Comparison of ENCODE assay signal across 2 cellular contexts in genomic region chr6:89022747-89023289, GRCh38.
A peak's percentile ranks its signal among the peaks of the same experiment; 100 is the strongest.
TF ChIP-seq lines count a peak whose summit lies in the region.

No MANE protein-coding gene starts in this region.

TF ChIP-seq in liver, 16 proteins besides CTCF, POLR2A, EP300 and RAD21:
- TF ChIP-seq ATF3 (IDR thresholded peaks at IDR 0.05) (peak; percentile 48), SP1 (IDR thresholded peaks at IDR 0.05) (peak; percentile 9), JUND (IDR thresholded peaks at IDR 0.05) (peak; percentile 49 to 73), ZBTB33 (IDR thresholded peaks at IDR 0.05) (no peak)

TF ChIP-seq in HepG2, 621 proteins besides CTCF, POLR2A, EP300 and RAD21:
- TF ChIP-seq SSRP1 (CRISPR knock-in tag; IDR thresholded peaks at IDR 0.05), result no peak
- TF ChIP-seq NRL (CRISPR knock-in tag; IDR thresholded peaks at IDR 0.05; ENCODE audit: borderline replicate concordance), result no peak
- no peak for TF ChIP-seq SIX1 (CRISPR knock-in tag; IDR thresholded peaks at IDR 0.05; ENCODE audit: borderline replicate concordance)
- no peak for TF ChIP-seq ZNF234 (CRISPR knock-in tag; conservative IDR thresholded peaks at IDR 0.05)
- no peak for TF ChIP-seq ZNF329 (CRISPR knock-in tag; IDR thresholded peaks at IDR 0.05; ENCODE audit: low read depth)
- TF ChIP-seq KLF15 (CRISPR knock-in tag; IDR thresholded peaks at IDR 0.05; ENCODE audit: borderline replicate concordance), result no peak
- TF ChIP-seq SMAD1 (CRISPR knock-in tag; IDR thresholded peaks at IDR 0.05; ENCODE audit: borderline replicate concordance, low read depth), result no peak
- no peak for TF ChIP-seq ZC3H4 (CRISPR knock-in tag; IDR thresholded peaks at IDR 0.05; ENCODE audit: borderline replicate concordance)
- no peak for TF ChIP-seq ZNF75D (CRISPR knock-in tag; IDR thresholded peaks at IDR 0.05; ENCODE audit: borderline replicate concordance)
- TF ChIP-seq, protein P1, sequence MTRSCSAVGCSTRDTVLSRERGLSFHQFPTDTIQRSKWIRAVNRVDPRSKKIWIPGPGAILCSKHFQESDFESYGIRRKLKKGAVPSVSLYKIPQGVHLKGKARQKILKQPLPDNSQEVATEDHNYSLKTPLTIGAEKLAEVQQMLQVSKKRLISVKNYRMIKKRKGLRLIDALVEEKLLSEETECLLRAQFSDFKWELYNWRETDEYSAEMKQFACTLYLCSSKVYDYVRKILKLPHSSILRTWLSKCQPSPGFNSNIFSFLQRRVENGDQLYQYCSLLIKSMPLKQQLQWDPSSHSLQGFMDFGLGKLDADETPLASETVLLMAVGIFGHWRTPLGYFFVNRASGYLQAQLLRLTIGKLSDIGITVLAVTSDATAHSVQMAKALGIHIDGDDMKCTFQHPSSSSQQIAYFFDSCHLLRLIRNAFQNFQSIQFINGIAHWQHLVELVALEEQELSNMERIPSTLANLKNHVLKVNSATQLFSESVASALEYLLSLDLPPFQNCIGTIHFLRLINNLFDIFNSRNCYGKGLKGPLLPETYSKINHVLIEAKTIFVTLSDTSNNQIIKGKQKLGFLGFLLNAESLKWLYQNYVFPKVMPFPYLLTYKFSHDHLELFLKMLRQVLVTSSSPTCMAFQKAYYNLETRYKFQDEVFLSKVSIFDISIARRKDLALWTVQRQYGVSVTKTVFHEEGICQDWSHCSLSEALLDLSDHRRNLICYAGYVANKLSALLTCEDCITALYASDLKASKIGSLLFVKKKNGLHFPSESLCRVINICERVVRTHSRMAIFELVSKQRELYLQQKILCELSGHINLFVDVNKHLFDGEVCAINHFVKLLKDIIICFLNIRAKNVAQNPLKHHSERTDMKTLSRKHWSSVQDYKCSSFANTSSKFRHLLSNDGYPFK (CRISPR knock-in tag; IDR thresholded peaks at IDR 0.05; ENCODE audit: borderline replicate concordance), result no peak
- TF ChIP-seq, protein P2, sequence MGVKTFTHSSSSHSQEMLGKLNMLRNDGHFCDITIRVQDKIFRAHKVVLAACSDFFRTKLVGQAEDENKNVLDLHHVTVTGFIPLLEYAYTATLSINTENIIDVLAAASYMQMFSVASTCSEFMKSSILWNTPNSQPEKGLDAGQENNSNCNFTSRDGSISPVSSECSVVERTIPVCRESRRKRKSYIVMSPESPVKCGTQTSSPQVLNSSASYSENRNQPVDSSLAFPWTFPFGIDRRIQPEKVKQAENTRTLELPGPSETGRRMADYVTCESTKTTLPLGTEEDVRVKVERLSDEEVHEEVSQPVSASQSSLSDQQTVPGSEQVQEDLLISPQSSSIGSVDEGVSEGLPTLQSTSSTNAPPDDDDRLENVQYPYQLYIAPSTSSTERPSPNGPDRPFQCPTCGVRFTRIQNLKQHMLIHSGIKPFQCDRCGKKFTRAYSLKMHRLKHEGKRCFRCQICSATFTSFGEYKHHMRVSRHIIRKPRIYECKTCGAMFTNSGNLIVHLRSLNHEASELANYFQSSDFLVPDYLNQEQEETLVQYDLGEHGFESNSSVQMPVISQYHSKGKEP (CRISPR knock-in tag; IDR thresholded peaks at IDR 0.05), result no peak
- no peak for TF ChIP-seq PRMT3 (CRISPR knock-in tag; IDR thresholded peaks at IDR 0.05; ENCODE audit: borderline replicate concordance, low read depth)
- TF ChIP-seq ZNF432 (CRISPR knock-in tag; IDR thresholded peaks at IDR 0.05; ENCODE audit: borderline replicate concordance), result no peak
- TF ChIP-seq RBM22 (optimal IDR thresholded peaks at IDR 0.05; ENCODE audit: low read length), result no peak
- no peak for TF ChIP-seq ZNF256 (CRISPR knock-in tag; conservative IDR thresholded peaks at IDR 0.05)
- no peak for TF ChIP-seq RELA (CRISPR knock-in tag; IDR thresholded peaks at IDR 0.05)
- no peak for TF ChIP-seq ZNF207 (IDR thresholded peaks at IDR 0.05; ENCODE audit: borderline replicate concordance)
- TF ChIP-seq HNF1B (CRISPR knock-in tag; IDR thresholded peaks at IDR 0.05), result no peak
- no peak for TF ChIP-seq IKZF1 (IDR thresholded peaks at IDR 0.05)
